ENCODE assay signal across 10 cellular contexts in the genomic region with DNA sequence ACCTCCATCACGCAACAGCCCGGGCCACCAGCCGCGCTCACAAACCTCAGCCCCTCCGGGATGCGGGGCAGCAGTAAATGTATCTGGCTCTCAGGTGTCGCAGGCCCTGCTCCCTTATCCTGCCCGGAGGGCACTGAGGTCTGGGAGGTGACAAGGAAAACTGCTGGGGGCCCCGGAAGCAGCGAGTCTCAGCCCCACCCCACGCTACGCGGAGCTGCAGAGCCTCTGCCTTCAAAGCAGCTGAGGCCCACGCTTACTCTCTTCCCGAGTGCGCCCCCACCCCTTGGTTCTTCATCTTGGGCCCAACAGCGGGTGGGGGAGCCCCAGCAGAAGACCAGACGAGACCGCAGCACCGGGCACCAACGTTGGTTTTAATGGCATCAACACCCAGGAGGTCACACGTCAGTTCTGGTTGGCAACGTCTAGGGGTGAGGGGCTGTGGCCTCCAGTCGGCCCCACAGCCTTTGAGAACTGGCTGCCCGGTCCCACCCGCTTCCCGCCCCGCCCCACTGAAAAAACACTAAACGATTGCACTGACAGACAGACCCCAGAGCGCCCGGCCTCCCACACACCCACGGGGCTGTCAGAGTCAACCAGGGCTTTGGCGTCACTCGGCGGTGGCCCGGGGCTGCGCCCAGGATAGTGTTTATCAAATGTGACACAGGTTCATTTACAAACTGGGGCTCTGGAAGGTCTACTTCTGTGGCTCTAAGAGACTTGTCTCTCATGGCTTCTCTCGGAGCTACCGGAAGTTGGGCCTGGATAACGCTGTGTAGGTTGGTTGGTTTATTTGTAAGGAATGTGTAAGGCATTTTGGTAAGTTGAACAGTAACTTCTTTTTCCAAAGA. TPM values are rescaled to one million over a fixed set of nuclear protein-coding genes. Genes with fewer than 3 reads are reported as not detected.
A peak's percentile ranks its signal among the peaks of the same experiment; 100 is the strongest.
DNase-seq lines count a peak whose midpoint lies in the region; ATAC-seq and TF ChIP-seq lines count a peak whose summit lies in the region.
"Had no signal": no experiment of that assay in that cellular context is flagged by ENCODE, and none has a peak within 500 bp of the region (broad histone marks: within the 10 kb centered on the region; RNA-seq: fewer than 3 reads in every experiment).

No MANE protein-coding gene starts in this region.

- peaks cover 39% of the 10 kb centered on the region for H3K4me1 ChIP-seq in rectal smooth muscle tissue (ENCODE audit: control insufficient read depth, insufficient read depth, low read length)

- H3K27ac ChIP-seq in rectal smooth muscle tissue (ENCODE audit: low read depth, low read length), result peak overlapping the region; percentile 85

- no peaks in the 10 kb centered on the region for H3K27me3 ChIP-seq in rectal smooth muscle tissue (ENCODE audit: control insufficient read depth, insufficient read depth, low read length)

- H3K36me3 ChIP-seq in rectal smooth muscle tissue (ENCODE audit: control insufficient read depth, insufficient read depth, low read length), result peaks cover 15% of the 10 kb centered on the region

- CTCF ChIA-PET in WTC11 (lab: Charles Lee), result interaction anchor here (1.0 to 1.4 kb wide), 5 partner anchors 14 to 105 kb away, joined by 3 to 5 read pairs (median 3); no protein-coding TSS in a partner anchor

- DNase-seq in GM03348 (ENCODE audit: low spot score) (peak; percentile 16), WTC11 (ENCODE audit: low spot score) (no peak), hepatic stellate cell (ENCODE audit: low spot score) (peak; percentile 7), NCI-H187 (lab: John Stamatoyannopoulos, UW) (no peak), GDM1 (lab: John Stamatoyannopoulos, UW) (no peak), NCI-H526 (lab: John Stamatoyannopoulos, UW) (no peak)
- DNase-seq: activated CD4-positive, alpha-beta T cell treated with anti-CD3 and anti-CD28 coated beads, Interleukin-2, amount 50 U/mL, for 4 hours; Karpas-422 had no signal

- H3K4me1 Mint-ChIP-seq in WTC11, result peaks cover 3% of the 10 kb centered on the region

- POLR2A ChIA-PET in WTC11 (lab: Charles Lee), result no interaction called here

- ATAC-seq in WTC11 (no peak), HG03565 (IDR thresholded peaks at IDR 0.05; ENCODE audit: unreplicated experiment) (no peak)

- H3K27ac Mint-ChIP-seq in WTC11, result peak overlapping the region; percentile 74; the same call in 1 of the 2 replicates

- H3K36me3 Mint-ChIP-seq in WTC11, result peaks cover 17% of the 10 kb centered on the region

- H3K9me3 Mint-ChIP-seq in WTC11, result no peaks in the 10 kb centered on the region

- no peak for TF ChIP-seq CTCF in WTC11 (IDR thresholded peaks at IDR 0.05)

- H3K9ac ChIP-seq in rectal smooth muscle tissue (ENCODE audit: low read length), result no peak overlapping the region

- no peaks in the 10 kb centered on the region for H3K27me3 Mint-ChIP-seq in WTC11 (ENCODE audit: low read depth)

- H3K4me3 ChIP-seq in rectal smooth muscle tissue (ENCODE audit: low read length), result no peak overlapping the region

- H3K4me3 Mint-ChIP-seq in WTC11, result no peak overlapping the region

TF ChIP-seq in WTC11, 78 proteins besides CTCF, POLR2A, EP300 and RAD21 (continues in another document):
- no peak for TF ChIP-seq NR1H2 (CRISPR knock-in tag; IDR thresholded peaks at IDR 0.05)
- no peak for TF ChIP-seq ZNF396 (CRISPR knock-in tag; IDR thresholded peaks at IDR 0.05; ENCODE audit: borderline replicate concordance)
- TF ChIP-seq, protein P1, sequence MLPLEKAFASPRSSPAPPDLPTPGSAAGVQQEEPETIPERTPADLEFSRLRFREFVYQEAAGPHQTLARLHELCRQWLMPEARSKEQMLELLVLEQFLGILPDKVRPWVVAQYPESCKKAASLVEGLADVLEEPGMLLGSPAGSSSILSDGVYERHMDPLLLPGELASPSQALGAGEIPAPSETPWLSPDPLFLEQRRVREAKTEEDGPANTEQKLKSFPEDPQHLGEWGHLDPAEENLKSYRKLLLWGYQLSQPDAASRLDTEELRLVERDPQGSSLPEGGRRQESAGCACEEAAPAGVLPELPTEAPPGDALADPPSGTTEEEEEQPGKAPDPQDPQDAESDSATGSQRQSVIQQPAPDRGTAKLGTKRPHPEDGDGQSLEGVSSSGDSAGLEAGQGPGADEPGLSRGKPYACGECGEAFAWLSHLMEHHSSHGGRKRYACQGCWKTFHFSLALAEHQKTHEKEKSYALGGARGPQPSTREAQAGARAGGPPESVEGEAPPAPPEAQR (CRISPR knock-in tag; IDR thresholded peaks at IDR 0.05), result no peak
- no peak for TF ChIP-seq TEAD1 (CRISPR knock-in tag; IDR thresholded peaks at IDR 0.05)
- no peak for TF ChIP-seq TCF7 (CRISPR knock-in tag; IDR thresholded peaks at IDR 0.05; ENCODE audit: low read depth)
- TF ChIP-seq, protein P2, sequence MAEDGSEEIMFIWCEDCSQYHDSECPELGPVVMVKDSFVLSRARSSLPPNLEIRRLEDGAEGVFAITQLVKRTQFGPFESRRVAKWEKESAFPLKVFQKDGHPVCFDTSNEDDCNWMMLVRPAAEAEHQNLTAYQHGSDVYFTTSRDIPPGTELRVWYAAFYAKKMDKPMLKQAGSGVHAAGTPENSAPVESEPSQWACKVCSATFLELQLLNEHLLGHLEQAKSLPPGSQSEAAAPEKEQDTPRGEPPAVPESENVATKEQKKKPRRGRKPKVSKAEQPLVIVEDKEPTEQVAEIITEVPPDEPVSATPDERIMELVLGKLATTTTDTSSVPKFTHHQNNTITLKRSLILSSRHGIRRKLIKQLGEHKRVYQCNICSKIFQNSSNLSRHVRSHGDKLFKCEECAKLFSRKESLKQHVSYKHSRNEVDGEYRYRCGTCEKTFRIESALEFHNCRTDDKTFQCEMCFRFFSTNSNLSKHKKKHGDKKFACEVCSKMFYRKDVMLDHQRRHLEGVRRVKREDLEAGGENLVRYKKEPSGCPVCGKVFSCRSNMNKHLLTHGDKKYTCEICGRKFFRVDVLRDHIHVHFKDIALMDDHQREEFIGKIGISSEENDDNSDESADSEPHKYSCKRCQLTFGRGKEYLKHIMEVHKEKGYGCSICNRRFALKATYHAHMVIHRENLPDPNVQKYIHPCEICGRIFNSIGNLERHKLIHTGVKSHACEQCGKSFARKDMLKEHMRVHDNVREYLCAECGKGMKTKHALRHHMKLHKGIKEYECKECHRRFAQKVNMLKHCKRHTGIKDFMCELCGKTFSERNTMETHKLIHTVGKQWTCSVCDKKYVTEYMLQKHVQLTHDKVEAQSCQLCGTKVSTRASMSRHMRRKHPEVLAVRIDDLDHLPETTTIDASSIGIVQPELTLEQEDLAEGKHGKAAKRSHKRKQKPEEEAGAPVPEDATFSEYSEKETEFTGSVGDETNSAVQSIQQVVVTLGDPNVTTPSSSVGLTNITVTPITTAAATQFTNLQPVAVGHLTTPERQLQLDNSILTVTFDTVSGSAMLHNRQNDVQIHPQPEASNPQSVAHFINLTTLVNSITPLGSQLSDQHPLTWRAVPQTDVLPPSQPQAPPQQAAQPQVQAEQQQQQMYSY (CRISPR knock-in tag; IDR thresholded peaks at IDR 0.05), result no peak
- TF ChIP-seq, protein P3, sequence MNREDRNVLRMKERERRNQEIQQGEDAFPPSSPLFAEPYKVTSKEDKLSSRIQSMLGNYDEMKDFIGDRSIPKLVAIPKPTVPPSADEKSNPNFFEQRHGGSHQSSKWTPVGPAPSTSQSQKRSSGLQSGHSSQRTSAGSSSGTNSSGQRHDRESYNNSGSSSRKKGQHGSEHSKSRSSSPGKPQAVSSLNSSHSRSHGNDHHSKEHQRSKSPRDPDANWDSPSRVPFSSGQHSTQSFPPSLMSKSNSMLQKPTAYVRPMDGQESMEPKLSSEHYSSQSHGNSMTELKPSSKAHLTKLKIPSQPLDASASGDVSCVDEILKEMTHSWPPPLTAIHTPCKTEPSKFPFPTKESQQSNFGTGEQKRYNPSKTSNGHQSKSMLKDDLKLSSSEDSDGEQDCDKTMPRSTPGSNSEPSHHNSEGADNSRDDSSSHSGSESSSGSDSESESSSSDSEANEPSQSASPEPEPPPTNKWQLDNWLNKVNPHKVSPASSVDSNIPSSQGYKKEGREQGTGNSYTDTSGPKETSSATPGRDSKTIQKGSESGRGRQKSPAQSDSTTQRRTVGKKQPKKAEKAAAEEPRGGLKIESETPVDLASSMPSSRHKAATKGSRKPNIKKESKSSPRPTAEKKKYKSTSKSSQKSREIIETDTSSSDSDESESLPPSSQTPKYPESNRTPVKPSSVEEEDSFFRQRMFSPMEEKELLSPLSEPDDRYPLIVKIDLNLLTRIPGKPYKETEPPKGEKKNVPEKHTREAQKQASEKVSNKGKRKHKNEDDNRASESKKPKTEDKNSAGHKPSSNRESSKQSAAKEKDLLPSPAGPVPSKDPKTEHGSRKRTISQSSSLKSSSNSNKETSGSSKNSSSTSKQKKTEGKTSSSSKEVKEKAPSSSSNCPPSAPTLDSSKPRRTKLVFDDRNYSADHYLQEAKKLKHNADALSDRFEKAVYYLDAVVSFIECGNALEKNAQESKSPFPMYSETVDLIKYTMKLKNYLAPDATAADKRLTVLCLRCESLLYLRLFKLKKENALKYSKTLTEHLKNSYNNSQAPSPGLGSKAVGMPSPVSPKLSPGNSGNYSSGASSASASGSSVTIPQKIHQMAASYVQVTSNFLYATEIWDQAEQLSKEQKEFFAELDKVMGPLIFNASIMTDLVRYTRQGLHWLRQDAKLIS (CRISPR knock-in tag; IDR thresholded peaks at IDR 0.05; ENCODE audit: borderline replicate concordance), result no peak
- TF ChIP-seq CBFB (CRISPR knock-in tag; IDR thresholded peaks at IDR 0.05; ENCODE audit: low read depth), result no peak
- TF ChIP-seq, protein P4, sequence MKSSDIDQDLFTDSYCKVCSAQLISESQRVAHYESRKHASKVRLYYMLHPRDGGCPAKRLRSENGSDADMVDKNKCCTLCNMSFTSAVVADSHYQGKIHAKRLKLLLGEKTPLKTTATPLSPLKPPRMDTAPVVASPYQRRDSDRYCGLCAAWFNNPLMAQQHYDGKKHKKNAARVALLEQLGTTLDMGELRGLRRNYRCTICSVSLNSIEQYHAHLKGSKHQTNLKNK (CRISPR knock-in tag; IDR thresholded peaks at IDR 0.05), result no peak
- no peak for TF ChIP-seq ZNF416 (CRISPR knock-in tag; IDR thresholded peaks at IDR 0.05)

RNA-seq across cellular contexts. Expression of a gene that starts 43.7 kb away (rescaled TPM):
- total RNA-seq in WTC11 (2021), result 145 to 153 TPM (median 149 TPM) in 3 replicates

Comparison
In these comparisons a context has a peak if more than half of its experiments do, and no peak if none do; other contexts are left out.
1. DNase-seq: peak in GM03348 (single experiment) and hepatic stellate cell (single experiment); none in WTC11 (single experiment), NCI-H187 (0 of 2), GDM1 (single experiment) and NCI-H526 (0 of 2).